Comparison of ENCODE assay signal across 1 cellular context in genomic region chr12:32000373-32001005, GRCh38.
TF ChIP-seq lines count a peak whose summit lies in the region.

No MANE protein-coding gene starts in this region.

TF ChIP-seq in K562, 482 proteins besides CTCF, POLR2A, EP300 and RAD21 (continued from another document):
- no peak for TF ChIP-seq ZC3H4 (CRISPR knock-in tag; IDR thresholded peaks at IDR 0.05; ENCODE audit: borderline replicate concordance)
- TF ChIP-seq MLLT1 (IDR thresholded peaks at IDR 0.05) = 0 out of 4 replicates have a peak, but pooled peaks of 1 of the 2 experiments have one; percentile 22
- TF ChIP-seq ZNF384 (IDR thresholded peaks at IDR 0.05; ENCODE audit: low read depth, low read length) = peak; percentile 57; the same call in 1 of the 2 replicates
- TF ChIP-seq ZNF436 (CRISPR knock-in tag; IDR thresholded peaks at IDR 0.05) = no peak
- peak; percentile 83 for TF ChIP-seq MEIS2 (IDR thresholded peaks at IDR 0.05; ENCODE audit: partially characterized antibody)
- TF ChIP-seq HDAC8 (tag; IDR thresholded peaks at IDR 0.05) = no peak
- TF ChIP-seq SMARCE1 (IDR thresholded peaks at IDR 0.05) = peak; percentile 92
- peak; percentile 97 to 98 for TF ChIP-seq TRIM24 (IDR thresholded peaks at IDR 0.05)
- no peak for TF ChIP-seq SAFB (IDR thresholded peaks at IDR 0.05; ENCODE audit: borderline replicate concordance, low read depth, low read length)
- TF ChIP-seq, protein P1, sequence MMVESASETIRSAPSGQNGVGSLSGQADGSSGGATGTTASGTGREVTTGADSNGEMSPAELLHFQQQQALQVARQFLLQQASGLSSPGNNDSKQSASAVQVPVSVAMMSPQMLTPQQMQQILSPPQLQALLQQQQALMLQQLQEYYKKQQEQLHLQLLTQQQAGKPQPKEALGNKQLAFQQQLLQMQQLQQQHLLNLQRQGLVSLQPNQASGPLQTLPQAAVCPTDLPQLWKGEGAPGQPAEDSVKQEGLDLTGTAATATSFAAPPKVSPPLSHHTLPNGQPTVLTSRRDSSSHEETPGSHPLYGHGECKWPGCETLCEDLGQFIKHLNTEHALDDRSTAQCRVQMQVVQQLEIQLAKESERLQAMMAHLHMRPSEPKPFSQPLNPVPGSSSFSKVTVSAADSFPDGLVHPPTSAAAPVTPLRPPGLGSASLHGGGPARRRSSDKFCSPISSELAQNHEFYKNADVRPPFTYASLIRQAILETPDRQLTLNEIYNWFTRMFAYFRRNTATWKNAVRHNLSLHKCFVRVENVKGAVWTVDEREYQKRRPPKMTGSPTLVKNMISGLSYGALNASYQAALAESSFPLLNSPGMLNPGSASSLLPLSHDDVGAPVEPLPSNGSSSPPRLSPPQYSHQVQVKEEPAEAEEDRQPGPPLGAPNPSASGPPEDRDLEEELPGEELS (CRISPR knock-in tag; IDR thresholded peaks at IDR 0.05; ENCODE audit: borderline replicate concordance) = no peak
- TF ChIP-seq FIP1L1 (IDR thresholded peaks at IDR 0.05; ENCODE audit: low read depth, low read length, poor library complexity, severe bottlenecking) = no peak
- TF ChIP-seq PHF21A (IDR thresholded peaks at IDR 0.05; ENCODE audit: borderline replicate concordance, low read depth) = no peak
- TF ChIP-seq JUN (IDR thresholded peaks at IDR 0.05; ENCODE audit: borderline replicate concordance, low read depth, low read length) = peak; percentile 77; the same call in 1 of the 2 replicates
- no peak for TF ChIP-seq JUN (CRISPR knock-in tag; IDR thresholded peaks at IDR 0.05; ENCODE audit: borderline replicate concordance)
- TF ChIP-seq ELF1 (tag; IDR thresholded peaks at IDR 0.05) = no peak
- no peak for TF ChIP-seq GABPA (tag; conservative IDR thresholded peaks at IDR 0.05; ENCODE audit: low read depth)
- TF ChIP-seq MBD2 (IDR thresholded peaks at IDR 0.05; ENCODE audit: borderline replicate concordance, low read depth) = 0 out of 2 replicates have a peak, but pooled peaks have one; percentile 73
- TF ChIP-seq RBM15 (IDR thresholded peaks at IDR 0.05; ENCODE audit: insufficient read depth, low read length) = no peak
- peak; percentile 79 to 92; a peak in 3 of 4 replicates for TF ChIP-seq ARNT (IDR thresholded peaks at IDR 0.05)
- TF ChIP-seq, protein P2, sequence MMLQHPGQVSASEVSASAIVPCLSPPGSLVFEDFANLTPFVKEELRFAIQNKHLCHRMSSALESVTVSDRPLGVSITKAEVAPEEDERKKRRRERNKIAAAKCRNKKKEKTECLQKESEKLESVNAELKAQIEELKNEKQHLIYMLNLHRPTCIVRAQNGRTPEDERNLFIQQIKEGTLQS (IDR thresholded peaks at IDR 0.05) = peak; percentile 77
- TF ChIP-seq, protein P2 (CRISPR knock-in tag; conservative IDR thresholded peaks at IDR 0.05) = no peak
